ENCODE assay signal across 12 cellular contexts in genomic region chr11:36453678-36454077, GRCh38. TPM values are rescaled to one million over a fixed set of nuclear protein-coding genes. Genes with fewer than 3 reads are reported as not detected.
DNase-seq lines count a peak whose midpoint lies in the region; ATAC-seq and TF ChIP-seq lines count a peak whose summit lies in the region.
"Had no signal": no experiment of that assay in that cellular context is flagged by ENCODE, and none has a peak within 500 bp of the region (broad histone marks: within the 10 kb centered on the region; RNA-seq: fewer than 3 reads in every experiment).

No MANE protein-coding gene starts in this region.

- peaks cover 34% of the 10 kb centered on the region for H3K4me1 Mint-ChIP-seq in T-helper 17 cell
- peaks cover 45% of the 10 kb centered on the region for H3K4me1 Mint-ChIP-seq in mesothelial cell of epicardium

- H3K36me3 Mint-ChIP-seq in T-helper 17 cell (ENCODE audit: low read depth): peaks cover 3% of the 10 kb centered on the region
- H3K36me3 Mint-ChIP-seq in mesothelial cell of epicardium: no peaks in the 10 kb centered on the region

- ATAC-seq in T-helper 17 cell (no peak), left colon (peak; percentile 47), HG02759 (IDR thresholded peaks at IDR 0.05; ENCODE audit: unreplicated experiment) (no peak), HG03469 (IDR thresholded peaks at IDR 0.05; ENCODE audit: unreplicated experiment) (no peak)

- TF ChIP-seq CTCF in mesothelial cell of epicardium (IDR thresholded peaks at IDR 0.05; ENCODE audit: unreplicated experiment): no peak

- H3K27ac Mint-ChIP-seq in T-helper 17 cell (peak overlapping the region; percentile 74), mesothelial cell of epicardium (no peak overlapping the region)

- peak overlapping the region; percentile 19 for H3K4me3 Mint-ChIP-seq in T-helper 17 cell
- no peak overlapping the region for H3K4me3 Mint-ChIP-seq in mesothelial cell of epicardium

- H3K27me3 Mint-ChIP-seq in T-helper 17 cell (no peaks in the 10 kb centered on the region), mesothelial cell of epicardium (ENCODE audit: low read depth) (no peaks in the 10 kb centered on the region)

- no peaks in the 10 kb centered on the region for H3K9me3 Mint-ChIP-seq in mesothelial cell of epicardium

- no peaks in the 10 kb centered on the region for H3K9me3 ChIP-seq in T-helper 17 cell (ENCODE audit: control insufficient read depth, low read length, poor library complexity, severe bottlenecking)
- H3K9me3 ChIP-seq: vagina had no signal

- DNase-seq in DMS53 treated with DMSO at 0.1 percent for 48 hours (lab: John Stamatoyannopoulos, UW; ENCODE audit: unreplicated experiment): peak; percentile 12
- DNase-seq in HT1080 (ENCODE audit: low read depth): peak; percentile 74
- DNase-seq in T-helper 17 cell: no peak
- no peak for DNase-seq in left colon
- DNase-seq in mesothelial cell of epicardium (ENCODE audit: low spot score in 2 of 2, unreplicated experiment in 2 of 2): no peak
- no peak for DNase-seq in cardiac septum (ENCODE audit: low spot score)
- DNase-seq: DMS79 treated with DMSO at 0.1 percent for 48 hours; NK-92 treated with Interleukin-12 subunit alpha and Interleukin-12 subunit beta, amount 100 ng/mL, for 24 hours; stimulated activated CD4-positive, alpha-beta T cell treated with anti-CD3 and anti-CD28 coated beads, Interleukin-4, amount 100 ng/mL, for 4 hours had no signal

- intact Hi-C loops in left colon (cut with DNase I, micrococcal nuclease): no loop called here
- intact Hi-C loops in cardiac septum (cut with DNase I): loop anchor here (10.0 kb wide), 1 partner anchor 79 kb away; no protein-coding TSS in a partner anchor

RNA-seq across cellular contexts. Expression of gene TRAF6, which starts 56.4 kb away (rescaled TPM):
- 7.4 and 8.1 TPM in 2 replicates for total RNA-seq in HT1080 (2014; rRNA removed; shearing (Covaris generic))
- polyA plus RNA-seq in HT1080 (2015; cell fraction: cytosol; rRNA removed): 4.7 and 5.6 TPM in 2 replicates
- polyA plus RNA-seq in HT1080 (2015; cell fraction: nucleus; rRNA removed): 9.0 and 10.6 TPM in 2 replicates
- 10 to 100 TPM; 20.2 to 26.2 TPM for total RNA-seq in T-helper 17 cell
- 10 to 100 TPM; 11.7 to 15.1 TPM for total RNA-seq in left colon
- total RNA-seq in mesothelial cell of epicardium: 16.6 to 17.8 TPM (median 17.4 TPM) in 3 replicates
- total RNA-seq in cardiac septum: 17.8 TPM

Comparison
In these comparisons a context has a peak if more than half of its experiments do, and no peak if none do; other contexts are left out.
1. DNase-seq: peak in DMS53 treated with DMSO at 0.1 percent for 48 hours (single experiment) and HT1080 (single experiment); none in T-helper 17 cell (0 of 3), left colon (0 of 2), mesothelial cell of epicardium (0 of 2) and cardiac septum (single experiment).